10 cellular contexts compared by ENCODE assay signal in genomic region chr1:228154685-228155571, GRCh38. TPM values are rescaled to one million over a fixed set of nuclear protein-coding genes. Genes with fewer than 3 reads are reported as not detected.
DNase-seq lines count a peak whose midpoint lies in the region; ATAC-seq and TF ChIP-seq lines count a peak whose summit lies in the region.
"Had no signal": no experiment of that assay in that cellular context is flagged by ENCODE, and none has a peak within 500 bp of the region (broad histone marks: within the 10 kb centered on the region; RNA-seq: fewer than 3 reads in every experiment).

No MANE protein-coding gene starts in this region.

- H3K36me3 ChIP-seq in GM23338 (ENCODE audit: insufficient read depth) (no peaks in the 10 kb centered on the region), MM.1S (replicated peaks; ENCODE audit: insufficient read depth, low read length) (no peaks in the 10 kb centered on the region)
- H3K36me3 ChIP-seq: esophagus squamous epithelium had no signal

- H3K4me1 ChIP-seq in GM23338 (ENCODE audit: insufficient read depth) (no peaks in the 10 kb centered on the region), MM.1S (ENCODE audit: low read length) (no peaks in the 10 kb centered on the region)

- H3K27ac ChIP-seq in GM23338 (ENCODE audit: low read depth) (no peak overlapping the region), MM.1S (ENCODE audit: low read length) (no peak overlapping the region)
- H3K27ac ChIP-seq: esophagus squamous epithelium had no signal

- peaks cover 24% of the 10 kb centered on the region for H3K27me3 ChIP-seq in GM23338 (ENCODE audit: insufficient read depth)
- no peaks in the 10 kb centered on the region for H3K27me3 ChIP-seq in MM.1S (replicated peaks; ENCODE audit: insufficient read depth, low read length)

- no peak overlapping the region for H3K9ac ChIP-seq in MM.1S (ENCODE audit: low read length)

- H4K20me1 ChIP-seq in GM23338 (replicated peaks; ENCODE audit: insufficient read depth) (no peaks in the 10 kb centered on the region), MM.1S (ENCODE audit: insufficient read depth, low read length) (no peaks in the 10 kb centered on the region; the same call in 1 of the 2 replicates)

- H3K4me3 ChIP-seq in GM23338: no peak overlapping the region
- no peak overlapping the region for H3K4me3 ChIP-seq in MM.1S (ENCODE audit: low read length)
- H3K4me3 ChIP-seq: esophagus squamous epithelium had no signal

- ATAC-seq in GM23338: peak; percentile 6; the same call in 2 of the 3 replicates
- peak; percentile 79 for ATAC-seq in activated naive CD8-positive, alpha-beta T cell treated with anti-CD3 and anti-CD28 coated beads, Interleukin-2, amount 50 U/mL, for 24 hours
- ATAC-seq in sciatic nerve: no peak

- no peak for DNase-seq in GM23338 (ENCODE audit: low spot score)
- peak; percentile 56 for DNase-seq in NCI-H345 treated with DMSO at 0.1 percent for 48 hours (lab: John Stamatoyannopoulos, UW; ENCODE audit: unreplicated experiment)
- peak; percentile 44 for DNase-seq in activated naive CD8-positive, alpha-beta T cell treated with anti-CD3 and anti-CD28 coated beads, Interleukin-2, amount 50 U/mL, for 24 hours
- DNase-seq in sciatic nerve (ENCODE audit: low spot score): peak; percentile 56
- DNase-seq in NOMO-1 (lab: John Stamatoyannopoulos, UW; ENCODE audit: unreplicated experiment in 2 of 2): no peak
- no peak for DNase-seq in HFFc6
- DNase-seq in Kasumi-1 (lab: John Stamatoyannopoulos, UW): no peak
- no peak for DNase-seq in MM.1S
- DNase-seq: DMS79 treated with DMSO at 0.1 percent for 48 hours, esophagus squamous epithelium had no signal

- H3K4me2 ChIP-seq in GM23338: no peak overlapping the region
- H3K4me2 ChIP-seq in MM.1S (ENCODE audit: low read depth, low read length): no peak overlapping the region

- no peaks in the 10 kb centered on the region for H3F3A ChIP-seq in GM23338 (replicated peaks; ENCODE audit: low read depth)
- H3F3A ChIP-seq in MM.1S (ENCODE audit: insufficient read depth, low read length): no peaks in the 10 kb centered on the region

- H3K27ac Mint-ChIP-seq in GM23338 (no peak overlapping the region), HFFc6 (no peak overlapping the region)
- H3K27ac Mint-ChIP-seq in activated naive CD8-positive, alpha-beta T cell treated with anti-CD3 and anti-CD28 coated beads, Interleukin-2, amount 50 U/mL, for 24 hours: peak overlapping the region; percentile 74

- H3K4me1 Mint-ChIP-seq in GM23338 (peaks cover under 1% of the 10 kb centered on the region; the same call in 2 of the 3 replicates), HFFc6 (ENCODE audit: low read depth) (peaks cover 8% of the 10 kb centered on the region)
- peaks cover 20% of the 10 kb centered on the region for H3K4me1 Mint-ChIP-seq in activated naive CD8-positive, alpha-beta T cell treated with anti-CD3 and anti-CD28 coated beads, Interleukin-2, amount 50 U/mL, for 24 hours

- H2AFZ ChIP-seq in GM23338: no peak overlapping the region
- H2AFZ ChIP-seq in MM.1S (ENCODE audit: low read length): no peak overlapping the region

- H3K27me3 Mint-ChIP-seq in GM23338 (ENCODE audit: insufficient read depth, low read depth, poor library complexity) (peaks cover 31% of the 10 kb centered on the region), HFFc6 (ENCODE audit: insufficient read depth) (no peaks in the 10 kb centered on the region; the same call in 1 of the 2 replicates)
- H3K27me3 Mint-ChIP-seq in activated naive CD8-positive, alpha-beta T cell treated with anti-CD3 and anti-CD28 coated beads, Interleukin-2, amount 50 U/mL, for 24 hours: no peaks in the 10 kb centered on the region

- TF ChIP-seq CTCF in GM23338 (conservative IDR thresholded peaks at IDR 0.05; ENCODE audit: low read depth in 2 of 2): no peak
- TF ChIP-seq CTCF in HFFc6 (IDR thresholded peaks at IDR 0.05): no peak
- no peak for TF ChIP-seq CTCF in MM.1S (IDR thresholded peaks at IDR 0.05; ENCODE audit: low read length)

- no peaks in the 10 kb centered on the region for H3K36me3 Mint-ChIP-seq in GM23338 (ENCODE audit: low read depth)
- no peaks in the 10 kb centered on the region for H3K36me3 Mint-ChIP-seq in activated naive CD8-positive, alpha-beta T cell treated with anti-CD3 and anti-CD28 coated beads, Interleukin-2, amount 50 U/mL, for 24 hours (ENCODE audit: low read depth)
- H3K36me3 Mint-ChIP-seq in HFFc6 (ENCODE audit: low read depth): no peaks in the 10 kb centered on the region

- H3K9me3 Mint-ChIP-seq in GM23338: no peaks in the 10 kb centered on the region
- no peaks in the 10 kb centered on the region for H3K9me3 Mint-ChIP-seq in activated naive CD8-positive, alpha-beta T cell treated with anti-CD3 and anti-CD28 coated beads, Interleukin-2, amount 50 U/mL, for 24 hours
- no peaks in the 10 kb centered on the region for H3K9me3 Mint-ChIP-seq in HFFc6

- intact Hi-C loops in sciatic nerve (cut with DNase I): no loop called here

- H3K79me2 ChIP-seq in GM23338 (replicated peaks; ENCODE audit: insufficient read depth) (no peaks in the 10 kb centered on the region), MM.1S (ENCODE audit: low read length) (no peaks in the 10 kb centered on the region)

- H3K4me3 Mint-ChIP-seq in GM23338 (no peak overlapping the region), HFFc6 (no peak overlapping the region)
- no peak overlapping the region for H3K4me3 Mint-ChIP-seq in activated naive CD8-positive, alpha-beta T cell treated with anti-CD3 and anti-CD28 coated beads, Interleukin-2, amount 50 U/mL, for 24 hours

- H3K9me2 ChIP-seq in GM23338 (ENCODE audit: insufficient read depth) (no peaks in the 10 kb centered on the region), MM.1S (replicated peaks; ENCODE audit: insufficient read depth, low read length) (no peaks in the 10 kb centered on the region)

- H3K9me3 ChIP-seq in MM.1S (replicated peaks; ENCODE audit: insufficient read depth, low read length): no peaks in the 10 kb centered on the region
- H3K9me3 ChIP-seq: esophagus squamous epithelium had no signal

TF ChIP-seq in GM23338, 12 proteins besides CTCF, POLR2A, EP300 and RAD21 (continues in another document):
- no peak for TF ChIP-seq POLR2AphosphoS5 (IDR thresholded peaks at IDR 0.05; ENCODE audit: low read depth)
- TF ChIP-seq ZNF331 (CRISPR knock-in tag; IDR thresholded peaks at IDR 0.05; ENCODE audit: low read depth): no peak
- no peak for TF ChIP-seq EZH2phosphoT487 (IDR thresholded peaks at IDR 0.05; ENCODE audit: unreplicated experiment)
- no peak for TF ChIP-seq JUNB (IDR thresholded peaks at IDR 0.05; ENCODE audit: unreplicated experiment)
- no peak for TF ChIP-seq ZNF114 (CRISPR knock-in tag; IDR thresholded peaks at IDR 0.05)
- no peak for TF ChIP-seq ETS1 (IDR thresholded peaks at IDR 0.05)
- TF ChIP-seq STAT1 (IDR thresholded peaks at IDR 0.05; ENCODE audit: unreplicated experiment): no peak

RNA-seq across cellular contexts. Expression of gene GJC2, which starts 5.2 kb away (rescaled TPM):
- total RNA-seq in GM23338 (2014; rRNA removed; shearing (Covaris generic)): 0.58 and 1.2 TPM in 2 replicates
- polyA plus RNA-seq in GM23338 (2016; fragmentation: Nextera tagmentation; extraction: Ambion mirVana): 0.15 and 0.23 TPM in 2 replicates
- 10.5 TPM for total RNA-seq in sciatic nerve
- 1 to 10 TPM; 1.1 to 2.3 (median 1.2) TPM for total RNA-seq in HFFc6 (2021; fragmentation: NEBNext Ultra II Directional; extraction: Animal tissue kit (Norgen Biotek cat#: 25700))

RNA-seq across cellular contexts. Expression of gene IBA57, which starts 10.7 kb away (rescaled TPM):
- 7.3 and 10.3 TPM in 2 replicates for total RNA-seq in GM23338 (2014; rRNA removed; shearing (Covaris generic))
- 1.1 TPM in 2 replicates for polyA plus RNA-seq in GM23338 (2016; fragmentation: Nextera tagmentation; extraction: Ambion mirVana)
- total RNA-seq in sciatic nerve: 10.4 TPM
- total RNA-seq in HFFc6 (2021; fragmentation: NEBNext Ultra II Directional; extraction: Animal tissue kit (Norgen Biotek cat#: 25700)): 1 to 10 TPM; 4.2 to 5.8 (median 4.7) TPM

RNA-seq across cellular contexts. Expression of gene GUK1, which starts 14.8 kb away (rescaled TPM):
- total RNA-seq in GM23338 (2014; rRNA removed; shearing (Covaris generic)): 84.0 and 87.5 TPM in 2 replicates
- 104 and 121 TPM in 2 replicates for polyA plus RNA-seq in GM23338 (2016; fragmentation: Nextera tagmentation; extraction: Ambion mirVana)
- total RNA-seq in sciatic nerve: 250 TPM
- total RNA-seq in HFFc6 (2021; fragmentation: NEBNext Ultra II Directional; extraction: Animal tissue kit (Norgen Biotek cat#: 25700)): 100 to 1,000 TPM; 215 to 313 (median 247) TPM

RNA-seq across cellular contexts. Expression of gene MRPL55, which starts 45.8 kb away (rescaled TPM):
- 81.2 and 92.4 TPM in 2 replicates for total RNA-seq in GM23338 (2014; rRNA removed; shearing (Covaris generic))
- 172 and 182 TPM in 2 replicates for polyA plus RNA-seq in GM23338 (2016; fragmentation: Nextera tagmentation; extraction: Ambion mirVana)
- 34.2 TPM for total RNA-seq in sciatic nerve
- total RNA-seq in HFFc6 (2021; fragmentation: NEBNext Ultra II Directional; extraction: Animal tissue kit (Norgen Biotek cat#: 25700)): 10 to 100 TPM; 48.3 to 55.4 (median 49.6) TPM

RNA-seq across cellular contexts. Expression of gene C1orf35, which starts 51.8 kb away (rescaled TPM):
- total RNA-seq in GM23338 (2014; rRNA removed; shearing (Covaris generic)): 11.3 and 14.0 TPM in 2 replicates
- 67.6 and 75.9 TPM in 2 replicates for polyA plus RNA-seq in GM23338 (2016; fragmentation: Nextera tagmentation; extraction: Ambion mirVana)
- 15.8 TPM for total RNA-seq in sciatic nerve
- 10 to 100 TPM; 10.4 to 17.2 (median 12.5) TPM for total RNA-seq in HFFc6 (2021; fragmentation: NEBNext Ultra II Directional; extraction: Animal tissue kit (Norgen Biotek cat#: 25700))

Comparison
In these comparisons a context has a peak if more than half of its experiments do, and no peak if none do; other contexts are left out.
1. DNase-seq: peak in NCI-H345 treated with DMSO at 0.1 percent for 48 hours (single experiment), activated naive CD8-positive, alpha-beta T cell treated with anti-CD3 and anti-CD28 coated beads, Interleukin-2, amount 50 U/mL, for 24 hours (single experiment) and sciatic nerve (single experiment); none in GM23338 (single experiment), NOMO-1 (0 of 2), HFFc6 (single experiment), Kasumi-1 (0 of 2) and MM.1S (single experiment).